In the genomic region with DNA sequence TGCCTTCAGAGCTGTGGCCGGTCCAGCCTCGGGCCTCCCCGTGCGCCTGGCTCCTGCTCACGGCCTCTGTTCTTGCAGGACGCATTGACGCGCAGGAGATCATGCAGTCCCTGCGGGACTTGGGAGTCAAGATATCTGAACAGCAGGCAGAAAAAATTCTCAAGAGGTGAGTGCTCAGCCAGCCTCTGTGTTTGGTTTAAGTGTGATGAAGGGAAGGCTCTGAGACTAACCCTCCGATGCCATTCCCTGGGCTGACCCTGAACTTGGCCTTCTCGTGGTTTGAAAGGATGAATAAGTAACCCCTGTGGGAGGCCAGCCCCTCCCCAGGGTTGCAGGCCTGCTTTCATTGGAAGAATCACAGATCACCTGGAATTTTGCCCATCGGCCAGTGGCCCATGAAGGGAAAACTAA, we compare ENCODE assay signal across 14 cellular contexts. TPM values are rescaled to one million over a fixed set of nuclear protein-coding genes. Genes with fewer than 3 reads are reported as not detected.
DNase-seq lines count a peak whose midpoint lies in the region; ATAC-seq and TF ChIP-seq lines count a peak whose summit lies in the region.
"Had no signal": no experiment of that assay in that cellular context is flagged by ENCODE, and none has a peak within 500 bp of the region (broad histone marks: within the 10 kb centered on the region; RNA-seq: fewer than 3 reads in every experiment).

No MANE protein-coding gene starts in this region.

- H3K27ac ChIP-seq in BLaER1 (peak overlapping the region; percentile 87), RWPE1 (peak overlapping the region; percentile 88), right cardiac atrium (ENCODE audit: low read length) (peak overlapping the region; percentile 6), psoas muscle (peak overlapping the region; percentile 97)

- no peaks in the 10 kb centered on the region for H3K27me3 Mint-ChIP-seq in activated T-cell treated with anti-CD3 and anti-CD28 coated beads, Interleukin-2, amount 50 U/mL, for 72 hours (ENCODE audit: low read depth)
- H3K27me3 Mint-ChIP-seq: T-helper 17 cell had no signal

- H4K20me1 ChIP-seq in BLaER1, result peaks cover 58% of the 10 kb centered on the region

- H3K27me3 ChIP-seq in BLaER1 (no peaks in the 10 kb centered on the region), right cardiac atrium (ENCODE audit: control insufficient read depth, insufficient read depth) (no peaks in the 10 kb centered on the region), psoas muscle (ENCODE audit: insufficient read depth in 3 of 3, low read length in 2 of 3) (no peaks in the 10 kb centered on the region)

- intact Hi-C loops in right cardiac atrium (cut with DNase I) (no loop called here), psoas muscle (cut with DNase I) (loop anchor here in 1 of 2 donors (5.0 kb wide), 1 partner anchor 44 kb away; no protein-coding TSS in a partner anchor)

- H3K4me1 Mint-ChIP-seq in activated T-cell treated with anti-CD3 and anti-CD28 coated beads, Interleukin-2, amount 50 U/mL, for 72 hours (ENCODE audit: low read depth), result peaks cover 49% of the 10 kb centered on the region

- ATAC-seq in right cardiac atrium, result no peak
- ATAC-seq in psoas muscle, result no peak
- ATAC-seq in activated T-cell treated with anti-CD3 and anti-CD28 coated beads, Interleukin-2, amount 50 U/mL, for 72 hours (replicated peaks in 1 of 2), result no peak
- ATAC-seq: T-helper 17 cell had no signal

- H3K4me3 ChIP-seq in BLaER1 (no peak overlapping the region), right cardiac atrium (ENCODE audit: low read length) (no peak overlapping the region), psoas muscle (peak overlapping the region; percentile 70)

- H3K4me1 ChIP-seq in BLaER1 (peaks cover 100% of the 10 kb centered on the region), right cardiac atrium (ENCODE audit: control insufficient read depth, insufficient read depth, low read length) (peaks cover 27% of the 10 kb centered on the region), psoas muscle (peaks cover 85% of the 10 kb centered on the region)

- no peaks in the 10 kb centered on the region for H3K9me3 ChIP-seq in BLaER1
- no peaks in the 10 kb centered on the region for H3K9me3 ChIP-seq in right cardiac atrium (ENCODE audit: control insufficient read depth, low read length)
- H3K9me3 ChIP-seq in psoas muscle, result no peaks in the 10 kb centered on the region

- no peak overlapping the region for H3K4me3 Mint-ChIP-seq in activated T-cell treated with anti-CD3 and anti-CD28 coated beads, Interleukin-2, amount 50 U/mL, for 72 hours
- H3K4me3 Mint-ChIP-seq: T-helper 17 cell had no signal

- no peak for DNase-seq in RWPE1 (ENCODE audit: low spot score)
- DNase-seq in right cardiac atrium, result peak in 1 of 3 donors; percentile 49
- DNase-seq in psoas muscle, result peak in 1 of 2 donors; percentile 39
- DNase-seq in ecto neural progenitor cell (ENCODE audit: low spot score), result no peak
- DNase-seq in stimulated activated CD8-positive, alpha-beta memory T cell treated with anti-CD3 and anti-CD28 coated beads, Interleukin-4, amount 100 ng/mL, for 48 hours, result no peak
- no peak for DNase-seq in activated T-cell treated with anti-CD3 and anti-CD28 coated beads, Interleukin-2, amount 50 U/mL, for 72 hours
- DNase-seq in HUDEP-2 (lab: John Stamatoyannopoulos, UW; ENCODE audit: unreplicated experiment in 76 of 76), result no peak
- DNase-seq: activated CD4-positive, alpha-beta T cell treated with anti-CD3 and anti-CD28 coated beads, Interleukin-2, amount 50 U/mL, for 1 hour; DMS79; KBM-7; NCI-H1694; NCI-H526 treated with DMSO at 0.1 percent for 48 hours; T-helper 17 cell had no signal

- H3K9me3 Mint-ChIP-seq in activated T-cell treated with anti-CD3 and anti-CD28 coated beads, Interleukin-2, amount 50 U/mL, for 72 hours, result no peaks in the 10 kb centered on the region

- peak overlapping the region; percentile 43; the same call in 1 of the 2 replicates for H3K9ac ChIP-seq in BLaER1

- WGBS in right cardiac atrium, result 78% methylated on average over 12 of the region's 12 CpGs
- 43 to 59% (median 47%) methylated on average over 12 of the region's 12 CpGs for WGBS in psoas muscle, 3 donors

- TF ChIP-seq CTCF in RWPE1 (conservative IDR thresholded peaks at IDR 0.05; ENCODE audit: low read depth), result no peak
- TF ChIP-seq CTCF in psoas muscle (IDR thresholded peaks at IDR 0.05), result no peak

- POLR2A ChIA-PET in RWPE1 (lab: Yijun Ruan, JAX; ENCODE audit: low non-redundant PET), result no interaction called here

- H3K36me3 ChIP-seq in BLaER1 (peaks cover 52% of the 10 kb centered on the region), psoas muscle (ENCODE audit: insufficient read depth in 1 of 2, low read depth in 1 of 2) (peaks cover 0 to 51% of the 10 kb centered on the region in 2 donors)

- H3K27ac Mint-ChIP-seq in activated T-cell treated with anti-CD3 and anti-CD28 coated beads, Interleukin-2, amount 50 U/mL, for 72 hours, result no peak overlapping the region
- H3K27ac Mint-ChIP-seq: T-helper 17 cell had no signal

- H3K4me2 ChIP-seq in BLaER1, result peak overlapping the region; percentile 82

- H3K36me3 Mint-ChIP-seq in activated T-cell treated with anti-CD3 and anti-CD28 coated beads, Interleukin-2, amount 50 U/mL, for 72 hours (ENCODE audit: insufficient read depth in 2 of 2), result peaks cover 4 to 12% of the 10 kb centered on the region in 2 donors

- CTCF ChIA-PET in RWPE1 (lab: Yijun Ruan, JAX), result interaction anchor here (0.7 to 7.9 kb wide), 2 partner anchors 14 to 159 kb away, joined by 5 to 55 read pairs; no protein-coding TSS in a partner anchor

RNA-seq across cellular contexts. Expression of a gene that starts 26.3 kb away (rescaled TPM):
- total RNA-seq in right cardiac atrium, result 100 to 1,000 TPM; 122 to 128 (median 126) TPM
- polyA plus RNA-seq in right cardiac atrium, result 162 TPM
- 100 to 1,000 TPM; 102 to 150 (median 116) TPM for total RNA-seq in psoas muscle
- 100 to 1,000 TPM in 2 of 3 donors, 10 to 100 TPM in 1; 61.2 to 134 (median 119) TPM for polyA plus RNA-seq in psoas muscle
- total RNA-seq in activated T-cell treated with anti-CD3 and anti-CD28 coated beads, Interleukin-2, amount 50 U/mL, for 72 hours, result 10 to 100 TPM; 23.5 to 27.5 TPM

RNA-seq across cellular contexts. Expression of a gene that starts 33.2 kb away (rescaled TPM):
- 10 to 100 TPM in 1 of 4 donors, 1 to 10 TPM in 3; 6.3 to 16.1 (median 7.0) TPM for total RNA-seq in right cardiac atrium
- 5.8 TPM for polyA plus RNA-seq in right cardiac atrium
- 10 to 100 TPM in 2 of 4 donors, 1 to 10 TPM in 2; 3.6 to 50.3 (median 20.5) TPM for total RNA-seq in psoas muscle
- 10 to 100 TPM in 2 of 3 donors, 1 to 10 TPM in 1; 9.3 to 12.5 (median 10.6) TPM for polyA plus RNA-seq in psoas muscle
- 10 to 100 TPM in 1 of 2 donors, 1 to 10 TPM in 1; 9.7 to 11.2 TPM for total RNA-seq in activated T-cell treated with anti-CD3 and anti-CD28 coated beads, Interleukin-2, amount 50 U/mL, for 72 hours

RNA-seq across cellular contexts. Expression of a gene that starts 34.1 kb away (rescaled TPM):
- total RNA-seq in right cardiac atrium (1 to 10 TPM; 6.1 to 8.7 (median 6.4) TPM), psoas muscle (1 to 10 TPM; 5.9 to 8.7 (median 6.1) TPM)
- polyA plus RNA-seq in right cardiac atrium (5.0 TPM), psoas muscle (1 to 10 TPM; 4.2 to 8.0 (median 7.8) TPM)
- total RNA-seq in activated T-cell treated with anti-CD3 and anti-CD28 coated beads, Interleukin-2, amount 50 U/mL, for 72 hours, result 10 to 100 TPM; 11.9 to 17.9 TPM

RNA-seq across cellular contexts. Expression of a gene that starts 48.0 kb away (rescaled TPM):
- total RNA-seq in right cardiac atrium (not detected), psoas muscle (1 to 10 TPM in 2 of 4 donors, under 1 TPM in 1, not detected in 1; 0.47 to 2.1 (median 1.4) TPM)
- polyA plus RNA-seq in right cardiac atrium (0.16 TPM), psoas muscle (under 1 TPM; 0.08 to 0.90 (median 0.69) TPM)
- not detected for total RNA-seq in activated T-cell treated with anti-CD3 and anti-CD28 coated beads, Interleukin-2, amount 50 U/mL, for 72 hours

RNA-seq across cellular contexts. Expression of a gene that starts 58.8 kb away (rescaled TPM):
- total RNA-seq in right cardiac atrium (10 to 100 TPM; 41.6 to 58.0 (median 49.1) TPM), psoas muscle (10 to 100 TPM; 14.0 to 21.3 (median 17.8) TPM)
- polyA plus RNA-seq in right cardiac atrium (138 TPM), psoas muscle (10 to 100 TPM; 23.1 to 36.2 (median 27.8) TPM)
- 10 to 100 TPM; 72.9 to 81.4 TPM for total RNA-seq in activated T-cell treated with anti-CD3 and anti-CD28 coated beads, Interleukin-2, amount 50 U/mL, for 72 hours

Comparison
In these comparisons a context has a peak if more than half of its experiments do, and no peak if none do; other contexts are left out.
1. H3K27ac ChIP-seq: peak in every context shown above with its lines; median percentile 97 in psoas muscle; 88 in RWPE1; 87 in BLaER1; 6 in right cardiac atrium.